8 cellular contexts compared by ENCODE assay signal in the genomic region with DNA sequence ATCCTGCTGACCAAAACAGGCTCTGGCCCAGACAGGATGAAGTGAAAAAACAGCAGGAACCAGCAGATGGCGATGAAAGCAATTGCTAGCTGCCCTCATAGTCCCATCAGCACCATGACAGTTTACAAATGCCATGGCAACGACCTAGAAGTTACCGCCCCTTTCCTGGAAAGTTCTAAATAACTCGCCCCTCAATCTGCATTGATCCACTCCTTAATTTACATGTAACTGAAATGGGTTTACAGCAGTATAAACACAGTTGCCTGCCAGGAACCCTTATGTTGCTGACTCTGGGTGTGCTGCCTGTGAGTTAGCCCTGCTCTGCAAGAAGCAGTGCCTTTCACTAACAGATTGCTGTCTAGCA.
DNase-seq lines count a peak whose midpoint lies in the region; ATAC-seq and TF ChIP-seq lines count a peak whose summit lies in the region.

No MANE protein-coding gene starts in this region.

- H3K36me3 Mint-ChIP-seq in CD4-positive, alpha-beta T cell (ENCODE audit: low read depth): no peaks in the 10 kb centered on the region
- H3K36me3 Mint-ChIP-seq in activated T-helper 2 cell treated with anti-CD3 and anti-CD28 coated beads, Interferon-gamma antibody, Interleukin-2, Interleukin-4, amounts not matched to agents 10 μg/mL and 5 μg/mL and 100 μg/mL, durations not matched to agents 14 hours and 24 hours and 36 hours (ENCODE audit: low read depth): no peaks in the 10 kb centered on the region

- no peak overlapping the region for H3K27ac ChIP-seq in CD4-positive, alpha-beta T cell (ENCODE audit: low read depth, low read length)
- H3K27ac ChIP-seq in right cardiac atrium (ENCODE audit: low read length): no peak overlapping the region

- CTCF ChIA-PET in CD4-positive, alpha-beta T cell (lab: Charles Lee): interaction anchor here (0.5 kb wide), 1 partner anchor 364 kb away, joined by 3 read pairs; no protein-coding TSS in a partner anchor

- peak; percentile 51 for ATAC-seq in CD4-positive, alpha-beta T cell (ENCODE audit: poor library complexity)
- peak; percentile 88 for ATAC-seq in GM18517 (IDR thresholded peaks at IDR 0.05; ENCODE audit: unreplicated experiment)
- ATAC-seq in HG03095 (IDR thresholded peaks at IDR 0.05; ENCODE audit: unreplicated experiment): peak; percentile 84
- ATAC-seq in right cardiac atrium: peak; percentile 68 to 70

- WGBS in right cardiac atrium: 5% methylated on average over 4 of the region's 4 CpGs

- no peak overlapping the region for H3K27ac Mint-ChIP-seq in CD4-positive, alpha-beta T cell
- no peak overlapping the region for H3K27ac Mint-ChIP-seq in activated T-helper 2 cell treated with anti-CD3 and anti-CD28 coated beads, Interferon-gamma antibody, Interleukin-2, Interleukin-4, amounts not matched to agents 10 μg/mL and 5 μg/mL and 100 μg/mL, durations not matched to agents 14 hours and 24 hours and 36 hours

- intact Hi-C loops in CD4-positive, alpha-beta T cell (cut with DNase I, micrococcal nuclease): no loop called here
- intact Hi-C loops in activated T-helper 2 cell treated with anti-CD3 and anti-CD28 coated beads, Interferon-gamma antibody, Interleukin-2, Interleukin-4, amounts not matched to agents 10 μg/mL and 5 μg/mL and 100 μg/mL, durations not matched to agents 14 hours and 24 hours and 36 hours (cut with micrococcal nuclease): loop anchor here (1.0 kb wide), 1 partner anchor 41 kb away; no protein-coding TSS in a partner anchor
- intact Hi-C loops in right cardiac atrium (cut with DNase I): no loop called here
- intact Hi-C loops in posterior vena cava (cut with DNase I): no loop called here

- H3K27me3 ChIP-seq in CD4-positive, alpha-beta T cell (ENCODE audit: control insufficient read depth, insufficient read depth, low read length): no peaks in the 10 kb centered on the region
- H3K27me3 ChIP-seq in right cardiac atrium (ENCODE audit: control insufficient read depth, insufficient read depth): no peaks in the 10 kb centered on the region

- no peak overlapping the region for H3K4me3 Mint-ChIP-seq in CD4-positive, alpha-beta T cell
- no peak overlapping the region for H3K4me3 Mint-ChIP-seq in activated T-helper 2 cell treated with anti-CD3 and anti-CD28 coated beads, Interferon-gamma antibody, Interleukin-2, Interleukin-4, amounts not matched to agents 10 μg/mL and 5 μg/mL and 100 μg/mL, durations not matched to agents 14 hours and 24 hours and 36 hours (ENCODE audit: low read depth)

- no peaks in the 10 kb centered on the region for H3K4me1 Mint-ChIP-seq in CD4-positive, alpha-beta T cell (ENCODE audit: low read depth)
- peaks cover 7% of the 10 kb centered on the region for H3K4me1 Mint-ChIP-seq in activated T-helper 2 cell treated with anti-CD3 and anti-CD28 coated beads, Interferon-gamma antibody, Interleukin-2, Interleukin-4, amounts not matched to agents 10 μg/mL and 5 μg/mL and 100 μg/mL, durations not matched to agents 14 hours and 24 hours and 36 hours (ENCODE audit: low read depth)

- H3K27me3 Mint-ChIP-seq in CD4-positive, alpha-beta T cell: peaks cover 5% of the 10 kb centered on the region
- peaks cover 30% of the 10 kb centered on the region for H3K27me3 Mint-ChIP-seq in activated T-helper 2 cell treated with anti-CD3 and anti-CD28 coated beads, Interferon-gamma antibody, Interleukin-2, Interleukin-4, amounts not matched to agents 10 μg/mL and 5 μg/mL and 100 μg/mL, durations not matched to agents 14 hours and 24 hours and 36 hours (ENCODE audit: low read depth)

- no peak overlapping the region for H3K4me3 ChIP-seq in right cardiac atrium (ENCODE audit: low read length)
- no peak overlapping the region for H3K4me3 ChIP-seq in retinal pigment epithelial cell (ENCODE audit: low read length)

- H3K9me3 Mint-ChIP-seq in CD4-positive, alpha-beta T cell: no peaks in the 10 kb centered on the region
- no peaks in the 10 kb centered on the region for H3K9me3 Mint-ChIP-seq in activated T-helper 2 cell treated with anti-CD3 and anti-CD28 coated beads, Interferon-gamma antibody, Interleukin-2, Interleukin-4, amounts not matched to agents 10 μg/mL and 5 μg/mL and 100 μg/mL, durations not matched to agents 14 hours and 24 hours and 36 hours

- TF ChIP-seq CTCF in CD4-positive, alpha-beta T cell (IDR thresholded peaks at IDR 0.05): peak; percentile 17
- peak; percentile 76 for TF ChIP-seq CTCF in retinal pigment epithelial cell (conservative IDR thresholded peaks at IDR 0.05; ENCODE audit: low read depth, low read length)

- peak in 1 of 10 experiments; percentile 5 for DNase-seq in CD4-positive, alpha-beta T cell
- DNase-seq in NCI-H2227 (lab: John Stamatoyannopoulos, UW; ENCODE audit: unreplicated experiment) (peak; percentile 38), right cardiac atrium (peak in 2 of 3 donors; percentile 18 to 51), retinal pigment epithelial cell (ENCODE audit: low read depth) (peak; percentile 11), posterior vena cava (ENCODE audit: low spot score) (no peak)
- DNase-seq in activated T-helper 2 cell treated with anti-CD3 and anti-CD28 coated beads, Interferon-gamma antibody, Interleukin-2, Interleukin-4, amounts not matched to agents 10 μg/mL and 5 μg/mL and 100 μg/mL, durations not matched to agents 14 hours and 24 hours and 36 hours (ENCODE audit: low spot score): peak; percentile 23

- POLR2A ChIA-PET in CD4-positive, alpha-beta T cell (lab: Charles Lee): no interaction called here

- no peaks in the 10 kb centered on the region for H3K9me3 ChIP-seq in CD4-positive, alpha-beta T cell (ENCODE audit: control insufficient read depth, low read length)
- H3K9me3 ChIP-seq in right cardiac atrium (ENCODE audit: control insufficient read depth, low read length): no peaks in the 10 kb centered on the region

- H3K4me1 ChIP-seq in right cardiac atrium (ENCODE audit: control insufficient read depth, insufficient read depth, low read length): no peaks in the 10 kb centered on the region
